Comparison of ENCODE assay signal across 16 cellular contexts in the genomic region with DNA sequence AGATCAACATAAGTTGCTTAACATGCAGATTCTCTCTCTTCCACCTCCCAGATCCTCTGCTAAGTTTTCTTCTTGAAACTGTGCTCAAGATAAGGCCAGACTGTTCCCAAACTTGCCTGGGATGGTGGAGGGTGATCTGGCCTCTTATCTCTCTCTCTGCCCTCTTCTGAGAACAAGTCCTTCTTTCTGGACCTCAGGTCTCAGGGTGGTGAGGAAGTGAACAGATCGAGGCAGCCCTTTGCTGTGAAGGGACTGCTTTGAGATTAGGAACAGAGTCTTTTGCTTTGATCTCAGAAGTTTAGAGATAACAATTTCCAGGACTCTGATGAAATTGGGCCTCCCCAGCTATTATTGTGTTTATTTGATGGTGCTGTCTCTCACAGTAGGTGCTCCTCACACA.
DNase-seq lines count a peak whose midpoint lies in the region; ATAC-seq and TF ChIP-seq lines count a peak whose summit lies in the region.
"Had no signal": no experiment of that assay in that cellular context is flagged by ENCODE, and none has a peak within 500 bp of the region (broad histone marks: within the 10 kb centered on the region; RNA-seq: fewer than 3 reads in every experiment).

No MANE protein-coding gene starts in this region.

- H3K4me1 Mint-ChIP-seq in WTC11 = peaks cover 47% of the 10 kb centered on the region
- no peaks in the 10 kb centered on the region for H3K4me1 Mint-ChIP-seq in activated CD8-positive, alpha-beta memory T cell treated with anti-CD3 and anti-CD28 coated beads, Interleukin-2, amount 10 ng/mL, durations not matched to agents 7 days and 5 days
- H3K4me1 Mint-ChIP-seq: CD4-positive, CD25-positive, alpha-beta regulatory T cell had no signal

- in situ Hi-C loops in ACHN (cut with HindIII; ENCODE audit: low pct_ligation_motif_present, low pct_unique_long_range_greater_than_20kb, low sequenced_read_pairs) = no loop called here

- no peak overlapping the region; the same call in 1 of the 2 replicates for H3K4me3 Mint-ChIP-seq in WTC11
- H3K4me3 Mint-ChIP-seq in activated CD8-positive, alpha-beta memory T cell treated with anti-CD3 and anti-CD28 coated beads, Interleukin-2, amount 10 ng/mL, durations not matched to agents 7 days and 5 days = no peak overlapping the region
- H3K4me3 Mint-ChIP-seq: CD4-positive, CD25-positive, alpha-beta regulatory T cell had no signal

- peaks cover 12% of the 10 kb centered on the region for H3K4me1 ChIP-seq in cardiac muscle cell (ENCODE audit: low read depth)
- H3K4me1 ChIP-seq in left ventricle myocardium inferior = no peaks in the 10 kb centered on the region
- peaks cover 40% of the 10 kb centered on the region for H3K4me1 ChIP-seq in mesodermal cell (ENCODE audit: control insufficient read depth, insufficient read depth, low read length, poor library complexity, severe bottlenecking)
- H3K4me1 ChIP-seq in testis = peaks cover 21% of the 10 kb centered on the region
- H3K4me1 ChIP-seq: BLaER1 had no signal

- H3K27me3 Mint-ChIP-seq in WTC11 (ENCODE audit: low read depth) = peaks cover 48% of the 10 kb centered on the region
- H3K27me3 Mint-ChIP-seq in activated CD8-positive, alpha-beta memory T cell treated with anti-CD3 and anti-CD28 coated beads, Interleukin-2, amount 10 ng/mL, durations not matched to agents 7 days and 5 days = peaks cover 6% of the 10 kb centered on the region

- H3K36me3 Mint-ChIP-seq in WTC11 = peaks cover 3% of the 10 kb centered on the region; the same call in 1 of the 2 replicates
- no peaks in the 10 kb centered on the region for H3K36me3 Mint-ChIP-seq in activated CD8-positive, alpha-beta memory T cell treated with anti-CD3 and anti-CD28 coated beads, Interleukin-2, amount 10 ng/mL, durations not matched to agents 7 days and 5 days
- H3K36me3 Mint-ChIP-seq: CD4-positive, CD25-positive, alpha-beta regulatory T cell had no signal

- H3K27ac ChIP-seq in cardiac muscle cell (peak overlapping the region; percentile 64), left ventricle myocardium inferior (replicated peaks) (no peak overlapping the region), mesodermal cell (ENCODE audit: low read depth, low read length, severe bottlenecking) (peak overlapping the region; percentile 51), testis (peak overlapping the region; percentile 32 to 75)
- H3K27ac ChIP-seq: 22Rv1, BLaER1 had no signal

- H3K27me3 ChIP-seq in cardiac muscle cell (no peaks in the 10 kb centered on the region), left ventricle myocardium inferior (ENCODE audit: low read depth) (peaks cover 50% of the 10 kb centered on the region), testis (no peaks in the 10 kb centered on the region)
- H3K27me3 ChIP-seq: BLaER1 had no signal

- CTCF ChIA-PET in WTC11 (lab: Charles Lee) = interaction anchor here (0.8 to 1.1 kb wide), 3 partner anchors 10 to 157 kb away, joined by 3 to 5 read pairs (median 3); no protein-coding TSS in a partner anchor
- CTCF ChIA-PET in activated CD8-positive, alpha-beta memory T cell treated with anti-CD3 and anti-CD28 coated beads, Interleukin-2, amount 10 ng/mL, durations not matched to agents 7 days and 5 days (lab: Charles Lee) = no interaction called here

- intact Hi-C loops in left ventricle myocardium inferior (cut with micrococcal nuclease) (no loop called here), testis (cut with DNase I; ENCODE audit: low total_unique reads) (no loop called here)

- H3K9me3 Mint-ChIP-seq in WTC11 = no peaks in the 10 kb centered on the region
- no peaks in the 10 kb centered on the region for H3K9me3 Mint-ChIP-seq in activated CD8-positive, alpha-beta memory T cell treated with anti-CD3 and anti-CD28 coated beads, Interleukin-2, amount 10 ng/mL, durations not matched to agents 7 days and 5 days (ENCODE audit: low read depth)

- no peaks in the 10 kb centered on the region for H3K9me3 ChIP-seq in cardiac muscle cell (ENCODE audit: low read depth)
- H3K9me3 ChIP-seq in left ventricle myocardium inferior (replicated peaks) = no peaks in the 10 kb centered on the region
- H3K9me3 ChIP-seq in mesodermal cell (ENCODE audit: control insufficient read depth, low read length) = no peaks in the 10 kb centered on the region
- H3K9me3 ChIP-seq in testis = no peaks in the 10 kb centered on the region
- H3K9me3 ChIP-seq: BLaER1 had no signal

- H3K4me3 ChIP-seq in cardiac muscle cell (no peak overlapping the region), left ventricle myocardium inferior (no peak overlapping the region), mesodermal cell (ENCODE audit: extremely low read depth, insufficient read depth, low read length, poor library complexity, severe bottlenecking) (no peak overlapping the region), testis (no peak overlapping the region)
- H3K4me3 ChIP-seq: BLaER1, GM12878 had no signal

- POLR2A ChIA-PET in WTC11 (lab: Charles Lee) = interaction anchor here (1.0 kb wide), 1 partner anchor 10 kb away, joined by 3 read pairs; no protein-coding TSS in a partner anchor

- no peak for DNase-seq in cardiac muscle cell (ENCODE audit: low read depth in 1 of 2, low spot score in 1 of 2)
- DNase-seq in left ventricle myocardium inferior = no peak
- no peak for DNase-seq in WTC11 (ENCODE audit: low spot score)
- peak; percentile 41 for DNase-seq in testis
- DNase-seq in activated CD8-positive, alpha-beta memory T cell treated with anti-CD3 and anti-CD28 coated beads, Interleukin-2, amount 10 ng/mL, durations not matched to agents 7 days and 5 days = no peak
- no peak for DNase-seq in ACHN
- no peak for DNase-seq in activated CD4-positive, alpha-beta T cell treated with anti-CD3 and anti-CD28 coated beads, Interleukin-2, amount 50 U/mL, for 48 hours
- DNase-seq: AML-193; Calu3; CD4-positive, CD25-positive, alpha-beta regulatory T cell; DMS 273 treated with DMSO at 0.1 percent for 48 hours; H7 had no signal

- no peak overlapping the region for H3K27ac Mint-ChIP-seq in WTC11
- H3K27ac Mint-ChIP-seq in activated CD8-positive, alpha-beta memory T cell treated with anti-CD3 and anti-CD28 coated beads, Interleukin-2, amount 10 ng/mL, durations not matched to agents 7 days and 5 days = no peak overlapping the region
- H3K27ac Mint-ChIP-seq: CD4-positive, CD25-positive, alpha-beta regulatory T cell had no signal

- no peaks in the 10 kb centered on the region for H3K36me3 ChIP-seq in cardiac muscle cell
- no peaks in the 10 kb centered on the region for H3K36me3 ChIP-seq in left ventricle myocardium inferior
- peaks cover 16% of the 10 kb centered on the region for H3K36me3 ChIP-seq in mesodermal cell (ENCODE audit: control insufficient read depth, insufficient read depth, low read length)
- no peaks in the 10 kb centered on the region for H3K36me3 ChIP-seq in testis (ENCODE audit: low read depth, missing control alignments)

- ATAC-seq in WTC11 = peak; percentile 44
- no peak for ATAC-seq in activated CD8-positive, alpha-beta memory T cell treated with anti-CD3 and anti-CD28 coated beads, Interleukin-2, amount 10 ng/mL, durations not matched to agents 7 days and 5 days
- ATAC-seq: GM12878 had no signal

- no CpG with 5 or more reads among the region's 1 CpG for WGBS in mesodermal cell (ENCODE audit: insufficient coverage in 2 of 2), 2 experiments
- 25 to 40% methylated on average over 1 of the region's 1 CpG for WGBS in testis, 2 donors

- TF ChIP-seq POLR2A in testis (IDR thresholded peaks at IDR 0.05) = no peak

- no peak for TF ChIP-seq CTCF in cardiac muscle cell (IDR thresholded peaks at IDR 0.05; ENCODE audit: low read depth, low read length)
- no peak for TF ChIP-seq CTCF in left ventricle myocardium inferior (IDR thresholded peaks at IDR 0.05; ENCODE audit: borderline replicate concordance)
- no peak for TF ChIP-seq CTCF in WTC11 (IDR thresholded peaks at IDR 0.05)
- TF ChIP-seq CTCF in testis (IDR thresholded peaks at IDR 0.05) = no peak

TF ChIP-seq in WTC11, 78 proteins besides CTCF, POLR2A, EP300 and RAD21 (continues in another document):
- TF ChIP-seq, protein P1, sequence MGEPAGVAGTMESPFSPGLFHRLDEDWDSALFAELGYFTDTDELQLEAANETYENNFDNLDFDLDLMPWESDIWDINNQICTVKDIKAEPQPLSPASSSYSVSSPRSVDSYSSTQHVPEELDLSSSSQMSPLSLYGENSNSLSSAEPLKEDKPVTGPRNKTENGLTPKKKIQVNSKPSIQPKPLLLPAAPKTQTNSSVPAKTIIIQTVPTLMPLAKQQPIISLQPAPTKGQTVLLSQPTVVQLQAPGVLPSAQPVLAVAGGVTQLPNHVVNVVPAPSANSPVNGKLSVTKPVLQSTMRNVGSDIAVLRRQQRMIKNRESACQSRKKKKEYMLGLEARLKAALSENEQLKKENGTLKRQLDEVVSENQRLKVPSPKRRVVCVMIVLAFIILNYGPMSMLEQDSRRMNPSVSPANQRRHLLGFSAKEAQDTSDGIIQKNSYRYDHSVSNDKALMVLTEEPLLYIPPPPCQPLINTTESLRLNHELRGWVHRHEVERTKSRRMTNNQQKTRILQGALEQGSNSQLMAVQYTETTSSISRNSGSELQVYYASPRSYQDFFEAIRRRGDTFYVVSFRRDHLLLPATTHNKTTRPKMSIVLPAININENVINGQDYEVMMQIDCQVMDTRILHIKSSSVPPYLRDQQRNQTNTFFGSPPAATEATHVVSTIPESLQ (CRISPR knock-in tag; IDR thresholded peaks at IDR 0.05) = no peak
- TF ChIP-seq, protein P2, sequence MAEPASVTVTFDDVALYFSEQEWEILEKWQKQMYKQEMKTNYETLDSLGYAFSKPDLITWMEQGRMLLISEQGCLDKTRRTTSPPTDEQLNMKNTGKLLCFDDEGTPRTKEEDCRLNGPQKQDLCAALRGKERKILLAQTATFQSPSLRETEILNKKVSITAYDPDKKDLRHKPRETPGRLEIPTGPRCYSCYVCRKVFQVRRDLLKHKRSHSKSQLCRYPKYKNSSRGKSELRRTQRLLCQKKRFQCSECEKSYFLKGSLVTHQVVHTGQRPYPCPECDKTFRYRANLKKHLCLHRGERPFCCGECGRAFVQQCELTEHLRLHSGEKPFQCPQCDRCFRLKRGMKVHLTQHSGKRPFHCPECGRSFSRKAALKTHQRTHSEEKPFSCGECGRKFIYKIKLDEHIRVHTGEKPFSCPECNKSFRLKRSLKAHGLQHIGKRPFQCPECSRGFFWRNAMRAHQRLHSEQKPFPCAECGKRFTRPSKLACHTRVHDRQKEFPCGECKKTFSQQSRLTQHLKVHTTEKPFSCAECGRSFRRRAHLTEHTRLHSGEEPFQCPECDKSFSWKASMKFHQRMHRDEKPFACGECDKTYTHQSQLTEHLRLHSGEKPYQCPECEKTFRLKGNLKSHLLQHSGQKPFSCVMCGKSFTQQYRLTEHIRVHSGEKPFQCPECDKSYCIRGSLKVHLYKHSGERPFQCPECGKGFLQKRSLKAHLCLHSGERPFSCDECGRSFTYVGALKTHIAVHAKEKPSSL (CRISPR knock-in tag; conservative IDR thresholded peaks at IDR 0.05) = no peak
- TF ChIP-seq TEAD4 (CRISPR knock-in tag; IDR thresholded peaks at IDR 0.05) (no peak), ZNF671 (CRISPR knock-in tag; IDR thresholded peaks at IDR 0.05) (no peak), FOXK1 (CRISPR knock-in tag; IDR thresholded peaks at IDR 0.05) (no peak), ZNF232 (CRISPR knock-in tag; IDR thresholded peaks at IDR 0.05) (no peak)
- TF ChIP-seq, protein P3, sequence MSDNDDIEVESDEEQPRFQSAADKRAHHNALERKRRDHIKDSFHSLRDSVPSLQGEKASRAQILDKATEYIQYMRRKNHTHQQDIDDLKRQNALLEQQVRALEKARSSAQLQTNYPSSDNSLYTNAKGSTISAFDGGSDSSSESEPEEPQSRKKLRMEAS (CRISPR knock-in tag; IDR thresholded peaks at IDR 0.05) = no peak
